In the genomic region with DNA sequence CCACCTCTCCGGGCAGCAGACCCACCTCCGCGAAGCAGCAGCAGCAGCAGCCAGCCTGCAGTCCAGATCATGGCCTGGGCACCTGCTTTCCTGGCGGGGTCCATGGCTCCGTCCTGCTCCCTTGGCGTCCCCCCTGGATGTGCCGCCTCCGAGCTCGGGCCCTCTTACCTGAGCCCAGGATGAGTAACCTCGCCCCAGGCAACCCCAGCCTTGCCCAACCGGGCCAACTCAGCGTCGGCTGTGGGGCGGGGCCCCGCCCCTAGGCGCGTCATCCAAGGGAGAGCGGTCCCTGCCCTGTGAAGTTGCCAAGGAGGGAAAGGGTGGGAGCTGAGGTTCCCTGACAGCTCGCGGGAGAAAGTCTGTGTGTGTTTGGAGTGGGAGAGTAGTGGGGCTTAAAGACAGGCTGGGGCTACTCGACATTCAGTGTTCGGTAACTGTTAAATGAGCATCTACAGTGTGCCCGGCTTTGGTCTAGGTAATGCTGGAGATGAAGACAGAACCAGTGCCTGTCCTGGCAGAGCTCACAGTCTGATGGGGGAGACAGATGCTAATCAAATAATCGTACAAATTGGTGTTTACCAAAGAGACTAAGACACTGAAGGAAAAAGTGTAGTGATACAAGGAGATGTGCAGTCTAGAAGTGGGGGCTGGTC, we compare ENCODE assay signal across 9 cellular contexts. TPM values are rescaled to one million over a fixed set of nuclear protein-coding genes. Genes with fewer than 3 reads are reported as not detected.
DNase-seq lines count a peak whose midpoint lies in the region; ATAC-seq and TF ChIP-seq lines count a peak whose summit lies in the region.
"Had no signal": no experiment of that assay in that cellular context is flagged by ENCODE, and none has a peak within 500 bp of the region (broad histone marks: within the 10 kb centered on the region; RNA-seq: fewer than 3 reads in every experiment).

A gene (minus strand): TSS at position 141 of the 653 bp plus-strand sequence. CDS start 37 bp downstream, at position 104.

- peak within 1 kb of the TSS in 2 of 3 donors; percentile 28 to 66 for H3K9ac ChIP-seq in skeletal muscle tissue (ENCODE audit: low read depth in 1 of 3, low read length in 3 of 3)

- ATAC-seq in heart left ventricle (no peak), GM18868 (IDR thresholded peaks at IDR 0.05; ENCODE audit: unreplicated experiment) (no peak), HG02884 (IDR thresholded peaks at IDR 0.05; ENCODE audit: unreplicated experiment) (no peak), GM21529 (IDR thresholded peaks at IDR 0.05; ENCODE audit: unreplicated experiment) (no peak)

- intact Hi-C loops in heart left ventricle (cut with DNase I) = no loop called here

- H3K4me3 ChIP-seq in H7 (ENCODE audit: insufficient read depth, low read depth, low read length) (peak within 1 kb of the TSS; percentile 79), WERI-Rb-1 (ENCODE audit: low read depth, low read length) (peak within 1 kb of the TSS; percentile 70), heart left ventricle (peak within 1 kb of the TSS in 10 of 12 donors; percentile 65 to 83 (median 69)), skeletal muscle tissue (ENCODE audit: low read length in 3 of 3) (peak within 1 kb of the TSS; percentile 67 to 87 (median 84))

- H3K27ac ChIP-seq in WERI-Rb-1 (no peak within 1 kb of the TSS), heart left ventricle (peak within 1 kb of the TSS in 8 of 12 donors; percentile 71 to 92 (median 81)), skeletal muscle tissue (ENCODE audit: low read depth, low read length) (no peak within 1 kb of the TSS)

- 26 to 39% (median 30%) methylated on average over 23 to 24 of the region's 24 CpGs for WGBS in heart left ventricle, 4 donors

- H3K27me3 ChIP-seq in H7 (ENCODE audit: control insufficient read depth, insufficient read depth, low read length) = peaks cover 41% of the 10 kb centered on the region
- H3K27me3 ChIP-seq in WERI-Rb-1 (ENCODE audit: insufficient read depth, low read depth, severe bottlenecking) = no peaks in the 10 kb centered on the region
- peaks cover 0 to 6% (median 0%) of the 10 kb centered on the region in 9 donors for H3K27me3 ChIP-seq in heart left ventricle
- H3K27me3 ChIP-seq in skeletal muscle tissue (ENCODE audit: control insufficient read depth in 3 of 3, insufficient read depth in 3 of 3, low read length in 3 of 3) = peaks cover 13 to 35% (median 24%) of the 10 kb centered on the region in 3 donors

- H3K9me3 ChIP-seq in WERI-Rb-1 (ENCODE audit: severe bottlenecking) (no peaks in the 10 kb centered on the region), heart left ventricle (no peaks in the 10 kb centered on the region), skeletal muscle tissue (ENCODE audit: control insufficient read depth in 3 of 3, low read length in 3 of 3) (no peaks in the 10 kb centered on the region)

- DNase-seq in H7 (peak; percentile 87), WERI-Rb-1 (no peak), heart left ventricle (no peak), C1 segment of cervical spinal cord (lab: John Stamatoyannopoulos, UW) (no peak)
- DNase-seq: NCI-H187 had no signal

- H3K36me3 ChIP-seq in H7 (replicated peaks; ENCODE audit: control insufficient read depth, insufficient read depth, low read length) = no peaks in the 10 kb centered on the region
- no peaks in the 10 kb centered on the region for H3K36me3 ChIP-seq in WERI-Rb-1
- H3K36me3 ChIP-seq in heart left ventricle = no peaks in the 10 kb centered on the region
- H3K36me3 ChIP-seq in skeletal muscle tissue (ENCODE audit: control insufficient read depth in 3 of 3, insufficient read depth in 3 of 3, low read length in 3 of 3) = no peaks in the 10 kb centered on the region

- H3K4me1 ChIP-seq in heart left ventricle = peaks cover 0 to 21% (median 9%) of the 10 kb centered on the region in 12 donors
- H3K4me1 ChIP-seq in skeletal muscle tissue (ENCODE audit: control insufficient read depth in 3 of 3, insufficient read depth in 3 of 3, low read length in 3 of 3) = peaks cover 13 to 18% (median 14%) of the 10 kb centered on the region in 3 donors

- TF ChIP-seq CTCF in WERI-Rb-1 (IDR thresholded peaks at IDR 0.05; ENCODE audit: low read depth, low read length) (no peak), heart left ventricle (IDR thresholded peaks at IDR 0.05) (no peak)

- TF ChIP-seq POLR2A in heart left ventricle (IDR thresholded peaks at IDR 0.05) = no peak

RNA-seq across cellular contexts. Expression of the gene that starts here (rescaled TPM):
- 0.11 TPM in 1 of 2 replicates, not detected in the other for total RNA-seq in H7 (2014; rRNA removed; shearing (Covaris generic))
- total RNA-seq in heart left ventricle (under 1 TPM in 5 of 9 donors, not detected in 4; 0.21 to 0.77 (median 0.37) TPM), skeletal muscle tissue (not detected)
- under 1 TPM; 0.08 to 0.46 TPM for polyA plus RNA-seq in heart left ventricle

Comparison
In these comparisons a context has a peak if more than half of its experiments do, and no peak if none do; other contexts are left out.
1. Peak in DNase-seq and H3K4me3 ChIP-seq in H7; RNA of the gene not detected or under 1 TPM.
2. H3K27ac ChIP-seq: peak in heart left ventricle (8 of 12); none in WERI-Rb-1 (single experiment) and skeletal muscle tissue (single experiment).
3. Peak in every context shown above with its lines, with median percentiles within 50 percentile points of each other: H3K4me3 ChIP-seq.